ENCODE assay signal across 29 cellular contexts in genomic region chr9:89793124-89793495, GRCh38.
"Had no signal": no experiment of that assay in that cellular context is flagged by ENCODE, and none has a peak within 500 bp of the region (broad histone marks: within the 10 kb centered on the region; RNA-seq: fewer than 3 reads in every experiment).

No MANE protein-coding gene starts in this region.

- DNase-seq: activated CD4-positive, alpha-beta T cell treated with anti-CD3 and anti-CD28 coated beads, Interleukin-2, amount 10 ng/mL, durations not matched to agents 24 days and 14 days; activated CD4-positive, alpha-beta T cell treated with anti-CD3 and anti-CD28 coated beads, Interleukin-2, amount 50 U/mL, for 4 hours; activated CD8-positive, alpha-beta T cell treated with anti-CD3 and anti-CD28 coated beads for 36 hours; activated gamma-delta T cell treated with Interleukin-2 at 50 U/mL for 16 hours; activated naive CD4-positive, alpha-beta T cell treated with anti-CD3 and anti-CD28 coated beads for 36 hours; activated T-cell treated with anti-CD3 and anti-CD28 coated beads, Interleukin-2, amount 50 U/mL, for 4 hours; anterior cingulate cortex; MM.1S; MV-4-11; NCI-H1092; NCI-H1436 treated with DMSO at 0.1 percent for 48 hours; NCI-H1694 treated with DMSO at 0.1 percent for 48 hours; NCI-H2029; NCI-H510A; NCI-H748 treated with DMSO at 0.1 percent for 48 hours; OCI-M1; RPMI8226; SHP77 treated with DMSO at 0.1 percent for 48 hours; SK-N-SH had no signal

- H3K9me3 ChIP-seq: adrenal gland, SJSA1, SK-N-SH had no signal

- H3K36me3 ChIP-seq: adrenal gland, SJSA1 had no signal

- H3K9ac ChIP-seq: KMS-11, SK-N-SH had no signal

- H3K27ac ChIP-seq: adrenal gland, SJSA1 had no signal

- H3K27ac Mint-ChIP-seq: activated CD4-positive, alpha-beta T cell treated with anti-CD3 and anti-CD28 coated beads, Interleukin-2, amount 10 ng/mL, durations not matched to agents 24 days and 14 days; activated CD8-positive, alpha-beta T cell treated with anti-CD3 and anti-CD28 coated beads for 36 hours; activated naive CD4-positive, alpha-beta T cell treated with anti-CD3 and anti-CD28 coated beads for 36 hours; activated naive CD4-positive, alpha-beta T cell treated with anti-CD3 and anti-CD28 coated beads, Interleukin-2, amount 50 U/mL, for 72 hours; activated T-helper 1 cell treated with anti-CD3 and anti-CD28 coated beads, Interleukin-12 subunit alpha, Interleukin-12 subunit beta, Interleukin-2, Interleukin-4 antibody, amounts not matched to agents 30 ng/mL and 10 ng/mL and 1 ng/mL, durations not matched to agents 14 hours and 24 hours and 36 hours; brain; T-helper 1 cell treated with Interleukin-12 subunit alpha and Interleukin-12 subunit beta and Interleukin-4 antibody, amounts not matched to agents 30 μg/mL and 1 μg/mL, for 36 hours; T-helper 2 cell treated with Interferon-gamma antibody and Interleukin-4, amounts not matched to agents 5 μg/mL and 100 μg/mL, for 36 hours had no signal

- H3K27me3 ChIP-seq: adrenal gland, SJSA1 had no signal

- H3K4me3 ChIP-seq: adrenal gland, SJSA1 had no signal

- H3K9me3 Mint-ChIP-seq: activated CD4-positive, alpha-beta T cell treated with anti-CD3 and anti-CD28 coated beads, Interleukin-2, amount 10 ng/mL, durations not matched to agents 24 days and 14 days; activated CD8-positive, alpha-beta T cell treated with anti-CD3 and anti-CD28 coated beads for 36 hours; activated naive CD4-positive, alpha-beta T cell treated with anti-CD3 and anti-CD28 coated beads for 36 hours; activated naive CD4-positive, alpha-beta T cell treated with anti-CD3 and anti-CD28 coated beads, Interleukin-2, amount 50 U/mL, for 72 hours; activated T-cell treated with anti-CD3 and anti-CD28 coated beads, Interleukin-2, amount 50 U/mL, for 4 hours; activated T-helper 1 cell treated with anti-CD3 and anti-CD28 coated beads, Interleukin-12 subunit alpha, Interleukin-12 subunit beta, Interleukin-2, Interleukin-4 antibody, amounts not matched to agents 30 ng/mL and 10 ng/mL and 1 ng/mL, durations not matched to agents 14 hours and 24 hours and 36 hours; T-helper 1 cell treated with Interleukin-12 subunit alpha and Interleukin-12 subunit beta and Interleukin-4 antibody, amounts not matched to agents 30 μg/mL and 1 μg/mL, for 36 hours; T-helper 2 cell treated with Interferon-gamma antibody and Interleukin-4, amounts not matched to agents 5 μg/mL and 100 μg/mL, for 36 hours had no signal

- FAIRE-seq: TTC549 had no signal

- H3K4me2 ChIP-seq: SK-N-SH had no signal

- H3K36me3 Mint-ChIP-seq: activated naive CD4-positive, alpha-beta T cell treated with anti-CD3 and anti-CD28 coated beads, Interleukin-2, amount 50 U/mL, for 72 hours; brain had no signal

- H3K27me3 Mint-ChIP-seq: activated CD8-positive, alpha-beta T cell treated with anti-CD3 and anti-CD28 coated beads for 36 hours had no signal

- ATAC-seq: activated CD8-positive, alpha-beta T cell treated with anti-CD3 and anti-CD28 coated beads for 36 hours; activated naive CD4-positive, alpha-beta T cell treated with anti-CD3 and anti-CD28 coated beads, Interleukin-2, amount 50 U/mL, for 72 hours; activated T-cell treated with anti-CD3 and anti-CD28 coated beads, Interleukin-2, amount 50 U/mL, for 4 hours; Panc1 had no signal

- H3K4me1 ChIP-seq: SJSA1 had no signal

- H3K4me3 Mint-ChIP-seq: activated CD4-positive, alpha-beta T cell treated with anti-CD3 and anti-CD28 coated beads, Interleukin-2, amount 10 ng/mL, durations not matched to agents 24 days and 14 days; activated CD8-positive, alpha-beta T cell treated with anti-CD3 and anti-CD28 coated beads for 36 hours; activated naive CD4-positive, alpha-beta T cell treated with anti-CD3 and anti-CD28 coated beads for 36 hours; activated T-cell treated with anti-CD3 and anti-CD28 coated beads, Interleukin-2, amount 50 U/mL, for 4 hours; activated T-helper 1 cell treated with anti-CD3 and anti-CD28 coated beads, Interleukin-12 subunit alpha, Interleukin-12 subunit beta, Interleukin-2, Interleukin-4 antibody, amounts not matched to agents 30 ng/mL and 10 ng/mL and 1 ng/mL, durations not matched to agents 14 hours and 24 hours and 36 hours; brain; T-helper 1 cell treated with Interleukin-12 subunit alpha and Interleukin-12 subunit beta and Interleukin-4 antibody, amounts not matched to agents 30 μg/mL and 1 μg/mL, for 36 hours; T-helper 2 cell treated with Interferon-gamma antibody and Interleukin-4, amounts not matched to agents 5 μg/mL and 100 μg/mL, for 36 hours had no signal
